Comparison of ENCODE assay signal across 8 cellular contexts in the genomic region with DNA sequence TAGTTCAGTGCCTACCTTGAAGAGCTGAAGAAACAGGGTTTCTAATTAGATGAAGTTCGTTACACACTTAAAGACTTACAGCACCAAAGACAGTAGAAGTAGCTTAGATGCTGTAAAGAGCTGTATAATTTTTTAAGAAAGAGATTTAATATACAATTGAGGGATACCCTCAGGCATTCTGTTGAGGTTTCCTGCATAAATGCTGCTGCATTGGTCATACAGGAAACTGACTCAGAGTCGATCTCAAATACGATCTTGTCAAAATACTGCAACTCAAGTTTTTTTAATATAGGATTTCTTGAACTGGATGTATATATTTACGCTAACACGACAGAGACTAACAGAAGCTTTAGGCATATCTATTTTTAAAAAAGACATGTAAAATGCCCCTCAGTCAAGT. TPM values are rescaled to one million over a fixed set of nuclear protein-coding genes. Genes with fewer than 3 reads are reported as not detected.
DNase-seq lines count a peak whose midpoint lies in the region; ATAC-seq lines count a peak whose summit lies in the region.

No MANE protein-coding gene starts in this region.

- peak in 2 of 3 donors; percentile 16 to 64 for DNase-seq in CD4-positive, CD25-positive, alpha-beta regulatory T cell
- DNase-seq in mesenchymal stem cell (peak; percentile 76), GM19240 (ENCODE audit: insufficient read length, low spot score) (no peak)

- no CpG with 5 or more reads among the region's 5 CpGs for WGBS in mesenchymal stem cell

- no peak overlapping the region for H3K4me2 ChIP-seq in mesenchymal stem cell (ENCODE audit: low read length, poor library complexity, severe bottlenecking)

- H3K36me3 ChIP-seq in CD4-positive, CD25-positive, alpha-beta regulatory T cell (ENCODE audit: control insufficient read depth, insufficient read depth, low read length), result no peaks in the 10 kb centered on the region
- H3K36me3 ChIP-seq in HUES6 (ENCODE audit: control insufficient read depth, insufficient read depth, low read length) (no peaks in the 10 kb centered on the region), mesenchymal stem cell (ENCODE audit: control insufficient read depth in 1 of 2, insufficient read depth in 2 of 2, low read depth in 1 of 2, low read length in 2 of 2) (no peaks in the 10 kb centered on the region)

- ATAC-seq in CD4-positive, CD25-positive, alpha-beta regulatory T cell (ENCODE audit: low read depth in 2 of 2), result no peak
- ATAC-seq in GM19328 (IDR thresholded peaks at IDR 0.05; ENCODE audit: unreplicated experiment) (no peak), HG03469 (IDR thresholded peaks at IDR 0.05; ENCODE audit: unreplicated experiment) (no peak), GM21737 (IDR thresholded peaks at IDR 0.05; ENCODE audit: unreplicated experiment) (no peak)

- H3K4ac ChIP-seq in mesenchymal stem cell (ENCODE audit: low read depth in 1 of 2, low read length in 2 of 2), result no peak overlapping the region

- H4K8ac ChIP-seq in mesenchymal stem cell (ENCODE audit: low read length), result no peak overlapping the region

- H3K14ac ChIP-seq in mesenchymal stem cell (ENCODE audit: low read length in 2 of 2), result no peak overlapping the region

- H3K9ac ChIP-seq in HUES6 (ENCODE audit: low read length) (no peak overlapping the region), mesenchymal stem cell (ENCODE audit: low read length) (peak overlapping the region; percentile 100)

- no peak overlapping the region for H4K91ac ChIP-seq in mesenchymal stem cell (ENCODE audit: low read length)

- no peak overlapping the region for H3K23ac ChIP-seq in mesenchymal stem cell (ENCODE audit: low read length in 2 of 2)

- H3K4me3 ChIP-seq in CD4-positive, CD25-positive, alpha-beta regulatory T cell (ENCODE audit: low read depth, low read length), result peak overlapping the region; percentile 100
- peak overlapping the region; percentile 27; the same call in 1 of the 2 replicates for H3K4me3 ChIP-seq in HUES6 (ENCODE audit: low read depth, low read length)
- H3K4me3 ChIP-seq in mesenchymal stem cell (ENCODE audit: insufficient read depth in 1 of 2, low read depth in 1 of 2, low read length in 2 of 2), result peak overlapping the region in 1 of 2 experiments; percentile 91

- no peaks in the 10 kb centered on the region for H3K27me3 ChIP-seq in CD4-positive, CD25-positive, alpha-beta regulatory T cell (ENCODE audit: control insufficient read depth, insufficient read depth, low read length)
- peaks cover 52% of the 10 kb centered on the region for H3K27me3 ChIP-seq in HUES6 (ENCODE audit: control insufficient read depth, insufficient read depth, low read length)
- H3K27me3 ChIP-seq in mesenchymal stem cell (ENCODE audit: control insufficient read depth in 1 of 2, insufficient read depth in 1 of 2, low read length in 2 of 2), result no peaks in the 10 kb centered on the region

- H2AFZ ChIP-seq in mesenchymal stem cell (ENCODE audit: low read depth, low read length), result no peak overlapping the region

- no peak overlapping the region for H2BK12ac ChIP-seq in mesenchymal stem cell (ENCODE audit: low read length in 2 of 2)

- H2AK5ac ChIP-seq in mesenchymal stem cell (ENCODE audit: low read length, severe bottlenecking), result no peak overlapping the region

- H2BK5ac ChIP-seq in mesenchymal stem cell (ENCODE audit: low read depth, low read length, poor library complexity, severe bottlenecking), result no peak overlapping the region

- H3K36me3 Mint-ChIP-seq in CD4-positive, CD25-positive, alpha-beta regulatory T cell, result no peaks in the 10 kb centered on the region
- no peaks in the 10 kb centered on the region for H3K36me3 Mint-ChIP-seq in activated naive CD8-positive, alpha-beta T cell

- peak overlapping the region in 1 of 2 experiments; percentile 48 for H3K18ac ChIP-seq in mesenchymal stem cell (ENCODE audit: low read depth in 1 of 2, low read length in 2 of 2)

- peaks cover 6% of the 10 kb centered on the region for H3K27me3 Mint-ChIP-seq in CD4-positive, CD25-positive, alpha-beta regulatory T cell
- H3K27me3 Mint-ChIP-seq in activated naive CD8-positive, alpha-beta T cell, result no peaks in the 10 kb centered on the region

- H3K79me1 ChIP-seq in mesenchymal stem cell (replicated peaks; ENCODE audit: low read length, poor library complexity, severe bottlenecking), result no peaks in the 10 kb centered on the region

- no peaks in the 10 kb centered on the region for H3K9me3 ChIP-seq in CD4-positive, CD25-positive, alpha-beta regulatory T cell (ENCODE audit: control insufficient read depth in 2 of 2, low read length in 2 of 2)
- H3K9me3 ChIP-seq in HUES6 (ENCODE audit: control insufficient read depth, insufficient read depth, low read depth, low read length) (no peaks in the 10 kb centered on the region), mesenchymal stem cell (ENCODE audit: control insufficient read depth, low read length) (no peaks in the 10 kb centered on the region)

- H2BK120ac ChIP-seq in mesenchymal stem cell (ENCODE audit: low read depth, low read length), result no peak overlapping the region

- peak overlapping the region; percentile 64 to 93 (median 93) for H3K27ac Mint-ChIP-seq in CD4-positive, CD25-positive, alpha-beta regulatory T cell
- peak overlapping the region; percentile 96 for H3K27ac Mint-ChIP-seq in activated naive CD8-positive, alpha-beta T cell

- H3K9me3 Mint-ChIP-seq in CD4-positive, CD25-positive, alpha-beta regulatory T cell, result no peaks in the 10 kb centered on the region
- no peaks in the 10 kb centered on the region for H3K9me3 Mint-ChIP-seq in activated naive CD8-positive, alpha-beta T cell (ENCODE audit: low read depth)

- H3K4me1 ChIP-seq in CD4-positive, CD25-positive, alpha-beta regulatory T cell (ENCODE audit: control insufficient read depth, insufficient read depth, low read length, poor library complexity, severe bottlenecking), result peaks cover 42% of the 10 kb centered on the region
- peaks cover 28% of the 10 kb centered on the region for H3K4me1 ChIP-seq in HUES6 (ENCODE audit: control insufficient read depth, insufficient read depth, low read length)
- H3K4me1 ChIP-seq in mesenchymal stem cell (ENCODE audit: control insufficient read depth, insufficient read depth, low read depth, low read length), result peaks cover 7% of the 10 kb centered on the region

- peaks cover 13 to 35% (median 26%) of the 10 kb centered on the region in 4 donors for H3K4me1 Mint-ChIP-seq in CD4-positive, CD25-positive, alpha-beta regulatory T cell
- H3K4me1 Mint-ChIP-seq in activated naive CD8-positive, alpha-beta T cell (ENCODE audit: low read depth), result peaks cover 45% of the 10 kb centered on the region

- H2BK15ac ChIP-seq in mesenchymal stem cell (ENCODE audit: low read depth, poor library complexity, severe bottlenecking), result no peak overlapping the region

- H3K27ac ChIP-seq in CD4-positive, CD25-positive, alpha-beta regulatory T cell (ENCODE audit: insufficient read depth, low read length, poor library complexity, severe bottlenecking), result peak overlapping the region; percentile 95
- H3K27ac ChIP-seq in HUES6 (ENCODE audit: low read depth, low read length) (no peak overlapping the region), mesenchymal stem cell (ENCODE audit: low read length, poor library complexity, severe bottlenecking) (peak overlapping the region; percentile 10)

- peak overlapping the region; percentile 91 to 94 (median 92) for H3K4me3 Mint-ChIP-seq in CD4-positive, CD25-positive, alpha-beta regulatory T cell
- peak overlapping the region; percentile 93 for H3K4me3 Mint-ChIP-seq in activated naive CD8-positive, alpha-beta T cell

RNA-seq across cellular contexts. Expression of gene ARID5B, which starts 2.5 kb away (rescaled TPM):
- total RNA-seq in CD4-positive, CD25-positive, alpha-beta regulatory T cell, result 169 TPM
- polyA plus RNA-seq in CD4-positive, CD25-positive, alpha-beta regulatory T cell, result 10 to 100 TPM; 58.1 to 67.2 (median 62.5) TPM
- 61.5 TPM for polyA plus RNA-seq in mesenchymal stem cell (2013, experiment 1 of 2)
- polyA plus RNA-seq in mesenchymal stem cell (2013, experiment 2 of 2), result 57.0 TPM
